Comparison of ENCODE assay signal across 9 cellular contexts in genomic region chr3:112539825-112540517, GRCh38. TPM values are rescaled to one million over a fixed set of nuclear protein-coding genes. Genes with fewer than 3 reads are reported as not detected.
DNase-seq lines count a peak whose midpoint lies in the region; ATAC-seq and TF ChIP-seq lines count a peak whose summit lies in the region.
"Had no signal": no experiment of that assay in that cellular context is flagged by ENCODE, and none has a peak within 500 bp of the region (broad histone marks: within the 10 kb centered on the region; RNA-seq: fewer than 3 reads in every experiment).

No MANE protein-coding gene starts in this region.

- no peaks in the 10 kb centered on the region for H3K9me3 ChIP-seq in osteoblast (ENCODE audit: low read depth, low read length)

- CTCF ChIA-PET in activated B cell treated with CpG ODN at 0.5 μM for 24 hours (lab: Charles Lee) = interaction anchor here (0.7 to 2.6 kb wide), 2 partner anchors 233 to 403 kb away, joined by 3 to 7 read pairs; no protein-coding TSS in a partner anchor

- ATAC-seq in GM18511 (IDR thresholded peaks at IDR 0.05; ENCODE audit: unreplicated experiment) (peak; percentile 98), GM19452 (IDR thresholded peaks at IDR 0.05; ENCODE audit: unreplicated experiment) (peak; percentile 94), HG02981 (IDR thresholded peaks at IDR 0.05; ENCODE audit: unreplicated experiment) (peak; percentile 98), activated B cell treated with CpG ODN at 0.5 μM for 24 hours (ENCODE audit: low read depth) (peak; percentile 91)

- H3K79me2 ChIP-seq in osteoblast (ENCODE audit: insufficient read depth, low read length) = no peaks in the 10 kb centered on the region

- H3K4me1 Mint-ChIP-seq in activated B cell treated with CpG ODN at 0.5 μM for 24 hours = peaks cover 26% of the 10 kb centered on the region

- H3K4me2 ChIP-seq in osteoblast (ENCODE audit: insufficient read depth, low read length) = no peak overlapping the region

- no peaks in the 10 kb centered on the region for H3K4me1 ChIP-seq in osteoblast (ENCODE audit: insufficient read depth, low read length)

- H2AFZ ChIP-seq in osteoblast (ENCODE audit: low read length) = no peak overlapping the region

- H3K27me3 Mint-ChIP-seq in activated B cell treated with CpG ODN at 0.5 μM for 24 hours = no peaks in the 10 kb centered on the region

- no peaks in the 10 kb centered on the region for H3K9me3 Mint-ChIP-seq in activated B cell treated with CpG ODN at 0.5 μM for 24 hours

- POLR2A ChIA-PET in activated B cell treated with CpG ODN at 0.5 μM for 24 hours (lab: Charles Lee) = interaction anchor here (0.6 to 2.1 kb wide), 3 partner anchors 22 to 76 kb away, joined by 3 to 11 read pairs (median 4); partner anchors contain the start of genes ATG3 and SLC35A5

- peaks cover 76% of the 10 kb centered on the region for H3K36me3 Mint-ChIP-seq in activated B cell treated with CpG ODN at 0.5 μM for 24 hours (ENCODE audit: low read depth)

- H4K20me1 ChIP-seq in osteoblast (ENCODE audit: insufficient read depth, low read length) = no peaks in the 10 kb centered on the region

- peaks cover 29% of the 10 kb centered on the region for H3K36me3 ChIP-seq in osteoblast (ENCODE audit: insufficient read depth, low read length)

- H3K27ac ChIP-seq in osteoblast (ENCODE audit: low read depth, low read length) = no peak overlapping the region

- TF ChIP-seq CTCF in activated B cell treated with CpG ODN at 0.5 μM for 24 hours (IDR thresholded peaks at IDR 0.05) (no peak), osteoblast (IDR thresholded peaks at IDR 0.05; ENCODE audit: extremely low read depth, low read depth, low read length) (no peak)

- H3K27me3 ChIP-seq in osteoblast (ENCODE audit: insufficient read depth, low read length) = no peaks in the 10 kb centered on the region

- no peak overlapping the region for H3K4me3 ChIP-seq in osteoblast (ENCODE audit: insufficient read depth, low read length)

- H3K27ac Mint-ChIP-seq in activated B cell treated with CpG ODN at 0.5 μM for 24 hours = peak overlapping the region; percentile 68

- peak overlapping the region; percentile 32 for H3K4me3 Mint-ChIP-seq in activated B cell treated with CpG ODN at 0.5 μM for 24 hours

- intact Hi-C loops in activated B cell treated with CpG ODN at 0.5 μM for 24 hours (cut with micrococcal nuclease) = loop anchor here (1.0 kb wide), 1 partner anchor 21 kb away; the partner anchor contains the start of gene ATG3

- DNase-seq in activated B cell treated with CpG ODN at 0.5 μM for 24 hours (no peak), NCI-H446 (lab: John Stamatoyannopoulos, UW) (no peak), DMS 273 (lab: John Stamatoyannopoulos, UW; ENCODE audit: unreplicated experiment) (no peak), osteoblast (ENCODE audit: insufficient read length, low spot score, missing footprints) (no peak)
- DNase-seq in stimulated activated CD4-positive, alpha-beta T cell treated with anti-CD3 and anti-CD28 coated beads, Interleukin-2, amount 100 ng/mL, for 48 hours = no peak
- DNase-seq: NCI-H226 had no signal

RNA-seq across cellular contexts. Expression of gene ATG3, which starts 21.8 kb away (rescaled TPM):
- 48.3 and 54.9 TPM in 2 replicates for total RNA-seq in activated B cell treated with CpG ODN at 0.5 μM for 24 hours
- 67.2 and 68.4 TPM in 2 replicates for total RNA-seq in osteoblast

RNA-seq across cellular contexts. Expression of gene SLC35A5, which starts 21.9 kb away (rescaled TPM):
- total RNA-seq in activated B cell treated with CpG ODN at 0.5 μM for 24 hours = 25.1 and 26.6 TPM in 2 replicates
- 41.8 and 58.3 TPM in 2 replicates for total RNA-seq in osteoblast

RNA-seq across cellular contexts. Expression of gene BTLA, which starts 40.7 kb away (rescaled TPM):
- 49.8 and 53.2 TPM in 2 replicates for total RNA-seq in activated B cell treated with CpG ODN at 0.5 μM for 24 hours
- total RNA-seq in osteoblast = 0.36 and 1.8 TPM in 2 replicates

Comparison
In these comparisons a context has a peak if more than half of its experiments do, and no peak if none do; other contexts are left out.
1. RNA of gene BTLA, which starts 40.7 kb away (total RNA-seq): 49.8 to 53.2 TPM in activated B cell treated with CpG ODN at 0.5 μM for 24 hours; 0.36 to 1.8 TPM in osteoblast; every median in the first group is over 10 times any median in the second.
2. Peak in every context shown above with its lines, with median percentiles within 50 percentile points of each other: ATAC-seq.